Comparison of ENCODE assay signal across 1 cellular context in the genomic region with DNA sequence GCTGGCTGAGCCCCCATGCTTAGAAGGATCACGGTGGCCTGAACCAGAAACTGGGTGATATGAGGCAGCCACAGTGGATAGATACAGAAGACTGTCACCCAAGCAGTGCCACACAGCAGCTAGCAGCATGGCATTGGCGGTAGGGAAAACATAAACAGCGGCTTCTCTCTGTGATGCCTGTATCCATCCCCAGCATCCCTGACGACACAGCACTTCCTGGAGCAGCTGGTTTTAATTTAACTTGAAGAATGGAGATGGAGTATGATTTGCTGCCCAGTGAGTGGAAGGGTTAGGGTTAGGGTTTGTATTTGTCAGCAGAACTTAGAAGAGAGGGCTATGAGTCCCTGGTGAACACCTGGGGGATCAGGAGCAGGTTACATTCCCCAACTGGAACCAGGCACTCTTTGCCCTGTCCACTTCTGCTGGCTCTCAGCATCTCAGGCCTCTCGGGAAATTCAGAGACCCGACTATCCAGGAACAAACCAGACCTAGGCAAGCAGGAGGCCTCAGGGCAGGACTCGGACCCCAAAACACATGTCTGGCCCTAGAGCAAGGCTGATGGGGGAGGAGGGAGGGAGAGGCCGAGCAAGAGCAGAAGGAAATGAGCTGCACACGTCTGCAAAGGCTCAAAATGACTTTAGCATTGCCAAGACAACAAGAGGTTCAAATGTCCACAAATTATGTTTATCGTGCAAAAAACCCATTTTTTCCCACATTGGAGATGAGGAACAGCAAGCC.
TF ChIP-seq lines count a peak whose summit lies in the region.

No MANE protein-coding gene starts in this region.

TF ChIP-seq in SK-N-SH, 30 proteins besides CTCF, POLR2A, EP300 and RAD21 (continued from another document):
- TF ChIP-seq, protein P1, sequence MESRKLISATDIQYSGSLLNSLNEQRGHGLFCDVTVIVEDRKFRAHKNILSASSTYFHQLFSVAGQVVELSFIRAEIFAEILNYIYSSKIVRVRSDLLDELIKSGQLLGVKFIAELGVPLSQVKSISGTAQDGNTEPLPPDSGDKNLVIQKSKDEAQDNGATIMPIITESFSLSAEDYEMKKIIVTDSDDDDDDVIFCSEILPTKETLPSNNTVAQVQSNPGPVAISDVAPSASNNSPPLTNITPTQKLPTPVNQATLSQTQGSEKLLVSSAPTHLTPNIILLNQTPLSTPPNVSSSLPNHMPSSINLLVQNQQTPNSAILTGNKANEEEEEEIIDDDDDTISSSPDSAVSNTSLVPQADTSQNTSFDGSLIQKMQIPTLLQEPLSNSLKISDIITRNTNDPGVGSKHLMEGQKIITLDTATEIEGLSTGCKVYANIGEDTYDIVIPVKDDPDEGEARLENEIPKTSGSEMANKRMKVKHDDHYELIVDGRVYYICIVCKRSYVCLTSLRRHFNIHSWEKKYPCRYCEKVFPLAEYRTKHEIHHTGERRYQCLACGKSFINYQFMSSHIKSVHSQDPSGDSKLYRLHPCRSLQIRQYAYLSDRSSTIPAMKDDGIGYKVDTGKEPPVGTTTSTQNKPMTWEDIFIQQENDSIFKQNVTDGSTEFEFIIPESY (IDR thresholded peaks at IDR 0.05; ENCODE audit: borderline replicate concordance, low read depth): no peak
- TF ChIP-seq RFX5 (IDR thresholded peaks at IDR 0.05; ENCODE audit: low read length): no peak
- TF ChIP-seq, protein P2, sequence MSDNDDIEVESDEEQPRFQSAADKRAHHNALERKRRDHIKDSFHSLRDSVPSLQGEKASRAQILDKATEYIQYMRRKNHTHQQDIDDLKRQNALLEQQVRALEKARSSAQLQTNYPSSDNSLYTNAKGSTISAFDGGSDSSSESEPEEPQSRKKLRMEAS (IDR thresholded peaks at IDR 0.05; ENCODE audit: low read depth): no peak
- TF ChIP-seq MEF2A (IDR thresholded peaks at IDR 0.05; ENCODE audit: borderline replicate concordance, low read depth): no peak
- TF ChIP-seq, protein P3, sequence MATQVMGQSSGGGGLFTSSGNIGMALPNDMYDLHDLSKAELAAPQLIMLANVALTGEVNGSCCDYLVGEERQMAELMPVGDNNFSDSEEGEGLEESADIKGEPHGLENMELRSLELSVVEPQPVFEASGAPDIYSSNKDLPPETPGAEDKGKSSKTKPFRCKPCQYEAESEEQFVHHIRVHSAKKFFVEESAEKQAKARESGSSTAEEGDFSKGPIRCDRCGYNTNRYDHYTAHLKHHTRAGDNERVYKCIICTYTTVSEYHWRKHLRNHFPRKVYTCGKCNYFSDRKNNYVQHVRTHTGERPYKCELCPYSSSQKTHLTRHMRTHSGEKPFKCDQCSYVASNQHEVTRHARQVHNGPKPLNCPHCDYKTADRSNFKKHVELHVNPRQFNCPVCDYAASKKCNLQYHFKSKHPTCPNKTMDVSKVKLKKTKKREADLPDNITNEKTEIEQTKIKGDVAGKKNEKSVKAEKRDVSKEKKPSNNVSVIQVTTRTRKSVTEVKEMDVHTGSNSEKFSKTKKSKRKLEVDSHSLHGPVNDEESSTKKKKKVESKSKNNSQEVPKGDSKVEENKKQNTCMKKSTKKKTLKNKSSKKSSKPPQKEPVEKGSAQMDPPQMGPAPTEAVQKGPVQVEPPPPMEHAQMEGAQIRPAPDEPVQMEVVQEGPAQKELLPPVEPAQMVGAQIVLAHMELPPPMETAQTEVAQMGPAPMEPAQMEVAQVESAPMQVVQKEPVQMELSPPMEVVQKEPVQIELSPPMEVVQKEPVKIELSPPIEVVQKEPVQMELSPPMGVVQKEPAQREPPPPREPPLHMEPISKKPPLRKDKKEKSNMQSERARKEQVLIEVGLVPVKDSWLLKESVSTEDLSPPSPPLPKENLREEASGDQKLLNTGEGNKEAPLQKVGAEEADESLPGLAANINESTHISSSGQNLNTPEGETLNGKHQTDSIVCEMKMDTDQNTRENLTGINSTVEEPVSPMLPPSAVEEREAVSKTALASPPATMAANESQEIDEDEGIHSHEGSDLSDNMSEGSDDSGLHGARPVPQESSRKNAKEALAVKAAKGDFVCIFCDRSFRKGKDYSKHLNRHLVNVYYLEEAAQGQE (IDR thresholded peaks at IDR 0.05; ENCODE audit: low read depth, low read length): no peak
- no peak for TF ChIP-seq GATA2 (CRISPR knock-in tag; IDR thresholded peaks at IDR 0.05)
- TF ChIP-seq TAF1 (IDR thresholded peaks at IDR 0.05; ENCODE audit: borderline replicate concordance, low read depth, low read length): no peak
- no peak for TF ChIP-seq ELF1 (IDR thresholded peaks at IDR 0.05)
- peak; percentile 69; the same call in 1 of the 2 replicates for TF ChIP-seq FOXJ3 (CRISPR knock-in tag; IDR thresholded peaks at IDR 0.05)
- TF ChIP-seq, protein P4, sequence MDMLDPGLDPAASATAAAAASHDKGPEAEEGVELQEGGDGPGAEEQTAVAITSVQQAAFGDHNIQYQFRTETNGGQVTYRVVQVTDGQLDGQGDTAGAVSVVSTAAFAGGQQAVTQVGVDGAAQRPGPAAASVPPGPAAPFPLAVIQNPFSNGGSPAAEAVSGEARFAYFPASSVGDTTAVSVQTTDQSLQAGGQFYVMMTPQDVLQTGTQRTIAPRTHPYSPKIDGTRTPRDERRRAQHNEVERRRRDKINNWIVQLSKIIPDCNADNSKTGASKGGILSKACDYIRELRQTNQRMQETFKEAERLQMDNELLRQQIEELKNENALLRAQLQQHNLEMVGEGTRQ (IDR thresholded peaks at IDR 0.05; ENCODE audit: borderline replicate concordance, low read depth, low read length): no peak
- TF ChIP-seq CHD2 (IDR thresholded peaks at IDR 0.05; ENCODE audit: low read length, partially characterized antibody): peak; percentile 36
